In genomic region chr11:60206616-60207015, GRCh38 we compare ENCODE assay signal across 25 cellular contexts. TPM values are rescaled to one million over a fixed set of nuclear protein-coding genes. Genes with fewer than 3 reads are reported as not detected.
DNase-seq lines count a peak whose midpoint lies in the region; ATAC-seq lines count a peak whose summit lies in the region.
"Had no signal": no experiment of that assay in that cellular context is flagged by ENCODE, and none has a peak within 500 bp of the region (broad histone marks: within the 10 kb centered on the region; RNA-seq: fewer than 3 reads in every experiment).

No MANE protein-coding gene starts in this region.

- peaks cover 54% of the 10 kb centered on the region for H3K27me3 Mint-ChIP-seq in activated naive CD8-positive, alpha-beta T cell treated with anti-CD3 and anti-CD28 coated beads for 36 hours
- H3K27me3 Mint-ChIP-seq in stimulated activated naive CD8-positive, alpha-beta T cell treated with anti-CD3 and anti-CD28 coated beads, Interleukin-15, amount 100 ng/mL, for 72 hours: peaks cover 7% of the 10 kb centered on the region
- H3K27me3 Mint-ChIP-seq: progenitor cell of endocrine pancreas had no signal

- H3K4me1 Mint-ChIP-seq in activated naive CD8-positive, alpha-beta T cell treated with anti-CD3 and anti-CD28 coated beads for 36 hours: peaks cover 22% of the 10 kb centered on the region
- H3K4me1 Mint-ChIP-seq in stimulated activated naive CD8-positive, alpha-beta T cell treated with anti-CD3 and anti-CD28 coated beads, Interleukin-15, amount 100 ng/mL, for 72 hours: peaks cover 24% of the 10 kb centered on the region

- peak; percentile 38 to 41 for DNase-seq in activated T-cell treated with anti-CD3 and anti-CD28 coated beads, Interleukin-2, amount 50 U/mL, for 48 hours
- no peak for DNase-seq in activated T-cell treated with anti-CD3 and anti-CD28 coated beads, Interleukin-2, amount 50 U/mL, for 1 hour
- DNase-seq in activated naive CD8-positive, alpha-beta T cell treated with anti-CD3 and anti-CD28 coated beads for 36 hours: peak; percentile 1
- peak; percentile 8 to 37 for DNase-seq in stimulated activated naive CD8-positive, alpha-beta T cell treated with anti-CD3 and anti-CD28 coated beads, Interleukin-15, amount 100 ng/mL, for 72 hours
- DNase-seq in NK-92 treated with Interleukin-12 subunit alpha and Interleukin-12 subunit beta, amount 100 ng/mL, for 24 hours (lab: John Stamatoyannopoulos, UW): no peak
- DNase-seq: ACHN; activated CD4-positive, alpha-beta T cell treated with anti-CD3 and anti-CD28 coated beads, Interleukin-2, amount 10 ng/mL, durations not matched to agents 24 days and 14 days; activated effector memory CD4-positive, alpha-beta T cell treated with anti-CD3 and anti-CD28 coated beads, Interleukin-2, amount 50 U/mL, for 16 hours; brain microvascular endothelial cell; effector CD8-positive, alpha-beta T cell; erythroblast; GDM1; glutamatergic neuron; IMR-90; left ventricle myocardium inferior; OCI-M1; stomach; thyroid gland had no signal

- H3K36me3 Mint-ChIP-seq in activated naive CD8-positive, alpha-beta T cell treated with anti-CD3 and anti-CD28 coated beads for 36 hours: no peaks in the 10 kb centered on the region

- ATAC-seq in GM18868 (IDR thresholded peaks at IDR 0.05; ENCODE audit: unreplicated experiment): peak; percentile 69
- peak; percentile 96 for ATAC-seq in stimulated activated naive CD8-positive, alpha-beta T cell treated with anti-CD3 and anti-CD28 coated beads, Interleukin-15, amount 100 ng/mL, for 72 hours
- no peak for ATAC-seq in HG03460 (IDR thresholded peaks at IDR 0.05; ENCODE audit: unreplicated experiment)

- H3K4me3 Mint-ChIP-seq in activated naive CD8-positive, alpha-beta T cell treated with anti-CD3 and anti-CD28 coated beads for 36 hours: no peak overlapping the region
- no peak overlapping the region for H3K4me3 Mint-ChIP-seq in stimulated activated naive CD8-positive, alpha-beta T cell treated with anti-CD3 and anti-CD28 coated beads, Interleukin-15, amount 100 ng/mL, for 72 hours
- H3K4me3 Mint-ChIP-seq: activated CD4-positive, alpha-beta T cell treated with anti-CD3 and anti-CD28 coated beads, Interleukin-2, amount 10 ng/mL, durations not matched to agents 24 days and 14 days had no signal

- H3K9me3 Mint-ChIP-seq in activated naive CD8-positive, alpha-beta T cell treated with anti-CD3 and anti-CD28 coated beads for 36 hours: no peaks in the 10 kb centered on the region
- H3K9me3 Mint-ChIP-seq in stimulated activated naive CD8-positive, alpha-beta T cell treated with anti-CD3 and anti-CD28 coated beads, Interleukin-15, amount 100 ng/mL, for 72 hours: peaks cover 0 to 6% of the 10 kb centered on the region in 2 donors
- H3K9me3 Mint-ChIP-seq: activated CD4-positive, alpha-beta T cell treated with anti-CD3 and anti-CD28 coated beads, Interleukin-2, amount 10 ng/mL, durations not matched to agents 24 days and 14 days had no signal

- peak overlapping the region; percentile 43 for H3K27ac Mint-ChIP-seq in activated naive CD8-positive, alpha-beta T cell treated with anti-CD3 and anti-CD28 coated beads for 36 hours
- H3K27ac Mint-ChIP-seq in stimulated activated naive CD8-positive, alpha-beta T cell treated with anti-CD3 and anti-CD28 coated beads, Interleukin-15, amount 100 ng/mL, for 72 hours: peak overlapping the region in 1 of 2 donors; percentile 59
- H3K27ac Mint-ChIP-seq: activated CD4-positive, alpha-beta T cell treated with anti-CD3 and anti-CD28 coated beads, Interleukin-2, amount 10 ng/mL, durations not matched to agents 24 days and 14 days; progenitor cell of endocrine pancreas had no signal

RNA-seq across cellular contexts. Expression of gene MS4A6A, which starts 23.7 kb away (rescaled TPM):
- not detected for total RNA-seq in activated naive CD8-positive, alpha-beta T cell treated with anti-CD3 and anti-CD28 coated beads for 36 hours
- total RNA-seq: H1; IMR-90; myocyte; NCI-H460; progenitor cell of endocrine pancreas; T-helper 1 cell treated with Interleukin-12 subunit alpha and Interleukin-12 subunit beta and Interleukin-4 antibody, amounts not matched to agents 30 ng/mL and 1 ng/mL, for 36 hours had no signal

RNA-seq across cellular contexts. Expression of gene MS4A4E, which starts 36.3 kb away (rescaled TPM):
- total RNA-seq in activated naive CD8-positive, alpha-beta T cell treated with anti-CD3 and anti-CD28 coated beads for 36 hours: not detected
- total RNA-seq: activated CD4-positive, alpha-beta T cell treated with anti-CD3 and anti-CD28 coated beads, Interleukin-2, amount 10 ng/mL, durations not matched to agents 24 days and 14 days; H1; IMR-90; myocyte; NCI-H460; progenitor cell of endocrine pancreas; T-helper 1 cell treated with Interleukin-12 subunit alpha and Interleukin-12 subunit beta and Interleukin-4 antibody, amounts not matched to agents 30 ng/mL and 1 ng/mL, for 36 hours had no signal

Comparison
In these comparisons a context has a peak if more than half of its experiments do, and no peak if none do; other contexts are left out.
1. DNase-seq: peak in activated T-cell treated with anti-CD3 and anti-CD28 coated beads, Interleukin-2, amount 50 U/mL, for 48 hours (2 of 2), activated naive CD8-positive, alpha-beta T cell treated with anti-CD3 and anti-CD28 coated beads for 36 hours (single experiment) and stimulated activated naive CD8-positive, alpha-beta T cell treated with anti-CD3 and anti-CD28 coated beads, Interleukin-15, amount 100 ng/mL, for 72 hours (2 of 2); none in activated T-cell treated with anti-CD3 and anti-CD28 coated beads, Interleukin-2, amount 50 U/mL, for 1 hour (single experiment) and NK-92 treated with Interleukin-12 subunit alpha and Interleukin-12 subunit beta, amount 100 ng/mL, for 24 hours (single experiment).